ENCODE assay signal across 1 cellular context in genomic region chr22:29070490-29070889, GRCh38.
A peak's percentile ranks its signal among the peaks of the same experiment; 100 is the strongest.
TF ChIP-seq lines count a peak whose summit lies in the region.

No MANE protein-coding gene starts in this region.

TF ChIP-seq in HepG2, 621 proteins besides CTCF, POLR2A, EP300 and RAD21:
- TF ChIP-seq ZMYM3 (CRISPR knock-in tag; IDR thresholded peaks at IDR 0.05): peak; percentile 44
- 0 out of 2 replicates have a peak, but pooled peaks have one; percentile 24 for TF ChIP-seq ZBTB3 (CRISPR knock-in tag; IDR thresholded peaks at IDR 0.05; ENCODE audit: borderline replicate concordance, low read depth)
- TF ChIP-seq TBX2 (CRISPR knock-in tag; IDR thresholded peaks at IDR 0.05; ENCODE audit: borderline replicate concordance): 0 out of 2 replicates have a peak, but pooled peaks have one; percentile 27
- TF ChIP-seq, protein P1, sequence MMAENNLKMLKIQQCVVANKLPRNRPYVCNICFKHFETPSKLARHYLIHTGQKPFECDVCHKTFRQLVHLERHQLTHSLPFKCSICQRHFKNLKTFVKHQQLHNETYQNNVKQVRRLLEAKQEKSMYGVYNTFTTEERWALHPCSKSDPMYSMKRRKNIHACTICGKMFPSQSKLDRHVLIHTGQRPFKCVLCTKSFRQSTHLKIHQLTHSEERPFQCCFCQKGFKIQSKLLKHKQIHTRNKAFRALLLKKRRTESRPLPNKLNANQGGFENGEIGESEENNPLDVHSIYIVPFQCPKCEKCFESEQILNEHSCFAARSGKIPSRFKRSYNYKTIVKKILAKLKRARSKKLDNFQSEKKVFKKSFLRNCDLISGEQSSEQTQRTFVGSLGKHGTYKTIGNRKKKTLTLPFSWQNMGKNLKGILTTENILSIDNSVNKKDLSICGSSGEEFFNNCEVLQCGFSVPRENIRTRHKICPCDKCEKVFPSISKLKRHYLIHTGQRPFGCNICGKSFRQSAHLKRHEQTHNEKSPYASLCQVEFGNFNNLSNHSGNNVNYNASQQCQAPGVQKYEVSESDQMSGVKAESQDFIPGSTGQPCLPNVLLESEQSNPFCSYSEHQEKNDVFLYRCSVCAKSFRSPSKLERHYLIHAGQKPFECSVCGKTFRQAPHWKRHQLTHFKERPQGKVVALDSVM (CRISPR knock-in tag; IDR thresholded peaks at IDR 0.05): peak; percentile 97
- TF ChIP-seq, protein P2, sequence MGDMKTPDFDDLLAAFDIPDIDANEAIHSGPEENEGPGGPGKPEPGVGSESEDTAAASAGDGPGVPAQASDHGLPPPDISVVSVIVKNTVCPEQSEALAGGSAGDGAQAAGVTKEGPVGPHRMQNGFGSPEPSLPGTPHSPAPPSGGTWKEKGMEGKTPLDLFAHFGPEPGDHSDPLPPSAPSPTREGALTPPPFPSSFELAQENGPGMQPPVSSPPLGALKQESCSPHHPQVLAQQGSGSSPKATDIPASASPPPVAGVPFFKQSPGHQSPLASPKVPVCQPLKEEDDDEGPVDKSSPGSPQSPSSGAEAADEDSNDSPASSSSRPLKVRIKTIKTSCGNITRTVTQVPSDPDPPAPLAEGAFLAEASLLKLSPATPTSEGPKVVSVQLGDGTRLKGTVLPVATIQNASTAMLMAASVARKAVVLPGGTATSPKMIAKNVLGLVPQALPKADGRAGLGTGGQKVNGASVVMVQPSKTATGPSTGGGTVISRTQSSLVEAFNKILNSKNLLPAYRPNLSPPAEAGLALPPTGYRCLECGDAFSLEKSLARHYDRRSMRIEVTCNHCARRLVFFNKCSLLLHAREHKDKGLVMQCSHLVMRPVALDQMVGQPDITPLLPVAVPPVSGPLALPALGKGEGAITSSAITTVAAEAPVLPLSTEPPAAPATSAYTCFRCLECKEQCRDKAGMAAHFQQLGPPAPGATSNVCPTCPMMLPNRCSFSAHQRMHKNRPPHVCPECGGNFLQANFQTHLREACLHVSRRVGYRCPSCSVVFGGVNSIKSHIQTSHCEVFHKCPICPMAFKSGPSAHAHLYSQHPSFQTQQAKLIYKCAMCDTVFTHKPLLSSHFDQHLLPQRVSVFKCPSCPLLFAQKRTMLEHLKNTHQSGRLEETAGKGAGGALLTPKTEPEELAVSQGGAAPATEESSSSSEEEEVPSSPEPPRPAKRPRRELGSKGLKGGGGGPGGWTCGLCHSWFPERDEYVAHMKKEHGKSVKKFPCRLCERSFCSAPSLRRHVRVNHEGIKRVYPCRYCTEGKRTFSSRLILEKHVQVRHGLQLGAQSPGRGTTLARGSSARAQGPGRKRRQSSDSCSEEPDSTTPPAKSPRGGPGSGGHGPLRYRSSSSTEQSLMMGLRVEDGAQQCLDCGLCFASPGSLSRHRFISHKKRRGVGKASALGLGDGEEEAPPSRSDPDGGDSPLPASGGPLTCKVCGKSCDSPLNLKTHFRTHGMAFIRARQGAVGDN (CRISPR knock-in tag; IDR thresholded peaks at IDR 0.05): no peak
